1 cellular context compared by ENCODE assay signal in genomic region chr11:77819921-77820564, GRCh38.
TF ChIP-seq lines count a peak whose summit lies in the region.

No MANE protein-coding gene starts in this region.

TF ChIP-seq in HEK293, 187 proteins besides CTCF, POLR2A, EP300 and RAD21 (continued from another document and continues in another):
- TF ChIP-seq ZNF76 (tag by site-specific recombination; IDR thresholded peaks at IDR 0.05; ENCODE audit: borderline replicate concordance, low read depth) (0 out of 2 replicates have a peak, but pooled peaks have one; percentile 61), ZNF404 (tag by site-specific recombination; IDR thresholded peaks at IDR 0.05) (no peak), HOXA7 (CRISPR knock-in tag; IDR thresholded peaks at IDR 0.05; ENCODE audit: borderline replicate concordance) (no peak), ZNF18 (tag by site-specific recombination; IDR thresholded peaks at IDR 0.05) (no peak), ZNF221 (tag by site-specific recombination; IDR thresholded peaks at IDR 0.05; ENCODE audit: borderline replicate concordance) (no peak), ZNF423 (tag by site-specific recombination; IDR thresholded peaks at IDR 0.05) (0 out of 2 replicates have a peak, but pooled peaks have one; percentile 2), PRDM1 (tag by site-specific recombination; IDR thresholded peaks at IDR 0.05) (no peak), ZBTB8A (tag by site-specific recombination; IDR thresholded peaks at IDR 0.05) (no peak), SETDB1 (IDR thresholded peaks at IDR 0.05; ENCODE audit: insufficient read length, low read length) (no peak), ZNF571 (tag by site-specific recombination; IDR thresholded peaks at IDR 0.05) (no peak), ZNF658 (tag by site-specific recombination; IDR thresholded peaks at IDR 0.05) (no peak), INSM2 (tag by site-specific recombination; IDR thresholded peaks at IDR 0.05) (0 out of 2 replicates have a peak, but pooled peaks have one; percentile 26), YY1 (tag by site-specific recombination; IDR thresholded peaks at IDR 0.05) (no peak), ZNF768 (tag by site-specific recombination; IDR thresholded peaks at IDR 0.05) (no peak), ZNF837 (tag by site-specific recombination; IDR thresholded peaks at IDR 0.05) (no peak), ZBTB6 (tag by site-specific recombination; IDR thresholded peaks at IDR 0.05) (no peak), ZNF843 (tag by site-specific recombination; IDR thresholded peaks at IDR 0.05) (no peak), ZNF510 (tag by site-specific recombination; IDR thresholded peaks at IDR 0.05; ENCODE audit: insufficient replicate concordance) (no peak), ZBTB48 (tag by site-specific recombination; IDR thresholded peaks at IDR 0.05) (no peak), ZNF157 (tag by site-specific recombination; IDR thresholded peaks at IDR 0.05) (no peak), ZSCAN16 (tag by site-specific recombination; IDR thresholded peaks at IDR 0.05) (no peak), GLIS1 (tag by site-specific recombination; IDR thresholded peaks at IDR 0.05) (peak; percentile 76), SCRT2 (tag by site-specific recombination; IDR thresholded peaks at IDR 0.05) (no peak), ZNF148 (tag by site-specific recombination; IDR thresholded peaks at IDR 0.05; ENCODE audit: borderline replicate concordance) (no peak), SP2 (tag by site-specific recombination; IDR thresholded peaks at IDR 0.05) (peak; percentile 73), PRDM10 (tag by site-specific recombination; IDR thresholded peaks at IDR 0.05) (peak; percentile 24; the same call in 1 of the 2 replicates), ZBTB17 (tag by site-specific recombination; IDR thresholded peaks at IDR 0.05) (no peak), KLF1 (tag by site-specific recombination; IDR thresholded peaks at IDR 0.05) (no peak), TCF7L2 (IDR thresholded peaks at IDR 0.05; ENCODE audit: borderline replicate concordance, low read depth, low read length) (no peak), ZNF433 (tag by site-specific recombination; IDR thresholded peaks at IDR 0.05; ENCODE audit: low read depth) (no peak), KLF9 (tag by site-specific recombination; IDR thresholded peaks at IDR 0.05; ENCODE audit: low read depth) (peak; percentile 49), MZF1 (tag by site-specific recombination; IDR thresholded peaks at IDR 0.05; ENCODE audit: borderline replicate concordance) (no peak), KLF10 (tag by site-specific recombination; IDR thresholded peaks at IDR 0.05) (no peak), ZNF792 (tag by site-specific recombination; IDR thresholded peaks at IDR 0.05) (no peak), ZNF366 (tag by site-specific recombination; conservative IDR thresholded peaks at IDR 0.05) (0 out of 2 replicates have a peak, but pooled peaks have one; percentile 61), ZNF530 (tag by site-specific recombination; IDR thresholded peaks at IDR 0.05; ENCODE audit: low read depth) (no peak), SP7 (tag by site-specific recombination; IDR thresholded peaks at IDR 0.05) (no peak; the same call in 1 of the 2 replicates)
- TF ChIP-seq, protein P1, sequence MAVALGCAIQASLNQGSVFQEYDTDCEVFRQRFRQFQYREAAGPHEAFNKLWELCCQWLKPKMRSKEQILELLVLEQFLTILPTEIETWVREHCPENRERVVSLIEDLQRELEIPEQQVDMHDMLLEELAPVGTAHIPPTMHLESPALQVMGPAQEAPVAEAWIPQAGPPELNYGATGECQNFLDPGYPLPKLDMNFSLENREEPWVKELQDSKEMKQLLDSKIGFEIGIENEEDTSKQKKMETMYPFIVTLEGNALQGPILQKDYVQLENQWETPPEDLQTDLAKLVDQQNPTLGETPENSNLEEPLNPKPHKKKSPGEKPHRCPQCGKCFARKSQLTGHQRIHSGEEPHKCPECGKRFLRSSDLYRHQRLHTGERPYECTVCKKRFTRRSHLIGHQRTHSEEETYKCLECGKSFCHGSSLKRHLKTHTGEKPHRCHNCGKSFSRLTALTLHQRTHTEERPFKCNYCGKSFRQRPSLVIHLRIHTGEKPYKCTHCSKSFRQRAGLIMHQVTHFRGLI (tag by site-specific recombination; IDR thresholded peaks at IDR 0.05), result no peak
- TF ChIP-seq, protein P2, sequence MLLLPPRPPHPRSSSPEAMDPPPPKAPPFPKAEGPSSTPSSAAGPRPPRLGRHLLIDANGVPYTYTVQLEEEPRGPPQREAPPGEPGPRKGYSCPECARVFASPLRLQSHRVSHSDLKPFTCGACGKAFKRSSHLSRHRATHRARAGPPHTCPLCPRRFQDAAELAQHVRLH (tag by site-specific recombination; IDR thresholded peaks at IDR 0.05), result no peak
- TF ChIP-seq, protein P3, sequence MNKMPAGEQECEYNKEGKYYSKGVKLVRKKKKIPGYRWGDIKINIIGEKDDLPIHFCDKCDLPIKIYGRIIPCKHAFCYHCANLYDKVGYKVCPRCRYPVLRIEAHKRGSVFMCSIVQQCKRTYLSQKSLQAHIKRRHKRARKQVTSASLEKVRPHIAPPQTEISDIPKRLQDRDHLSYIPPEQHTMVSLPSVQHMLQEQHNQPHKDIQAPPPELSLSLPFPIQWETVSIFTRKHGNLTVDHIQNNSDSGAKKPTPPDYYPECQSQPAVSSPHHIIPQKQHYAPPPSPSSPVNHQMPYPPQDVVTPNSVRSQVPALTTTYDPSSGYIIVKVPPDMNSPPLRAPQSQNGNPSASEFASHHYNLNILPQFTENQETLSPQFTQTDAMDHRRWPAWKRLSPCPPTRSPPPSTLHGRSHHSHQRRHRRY (tag by site-specific recombination; IDR thresholded peaks at IDR 0.05), result no peak
- TF ChIP-seq, protein P4, sequence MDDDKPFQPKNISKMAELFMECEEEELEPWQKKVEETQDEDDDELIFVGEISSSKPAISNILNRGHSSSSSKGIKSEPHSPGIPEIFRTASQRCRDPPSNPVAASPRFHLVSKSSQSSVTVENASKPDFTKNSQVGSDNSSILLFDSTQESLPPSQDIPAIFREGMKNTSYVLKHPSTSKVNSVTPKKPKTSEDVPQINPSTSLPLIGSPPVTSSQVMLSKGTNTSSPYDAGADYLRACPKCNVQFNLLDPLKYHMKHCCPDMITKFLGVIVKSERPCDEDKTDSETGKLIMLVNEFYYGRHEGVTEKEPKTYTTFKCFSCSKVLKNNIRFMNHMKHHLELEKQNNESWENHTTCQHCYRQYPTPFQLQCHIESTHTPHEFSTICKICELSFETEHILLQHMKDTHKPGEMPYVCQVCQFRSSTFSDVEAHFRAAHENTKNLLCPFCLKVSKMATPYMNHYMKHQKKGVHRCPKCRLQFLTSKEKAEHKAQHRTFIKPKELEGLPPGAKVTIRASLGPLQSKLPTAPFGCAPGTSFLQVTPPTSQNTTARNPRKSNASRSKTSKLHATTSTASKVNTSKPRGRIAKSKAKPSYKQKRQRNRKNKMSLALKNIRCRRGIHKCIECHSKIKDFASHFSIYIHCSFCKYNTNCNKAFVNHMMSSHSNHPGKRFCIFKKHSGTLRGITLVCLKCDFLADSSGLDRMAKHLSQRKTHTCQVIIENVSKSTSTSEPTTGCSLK (tag by site-specific recombination; IDR thresholded peaks at IDR 0.05), result no peak
